In the genomic region with DNA sequence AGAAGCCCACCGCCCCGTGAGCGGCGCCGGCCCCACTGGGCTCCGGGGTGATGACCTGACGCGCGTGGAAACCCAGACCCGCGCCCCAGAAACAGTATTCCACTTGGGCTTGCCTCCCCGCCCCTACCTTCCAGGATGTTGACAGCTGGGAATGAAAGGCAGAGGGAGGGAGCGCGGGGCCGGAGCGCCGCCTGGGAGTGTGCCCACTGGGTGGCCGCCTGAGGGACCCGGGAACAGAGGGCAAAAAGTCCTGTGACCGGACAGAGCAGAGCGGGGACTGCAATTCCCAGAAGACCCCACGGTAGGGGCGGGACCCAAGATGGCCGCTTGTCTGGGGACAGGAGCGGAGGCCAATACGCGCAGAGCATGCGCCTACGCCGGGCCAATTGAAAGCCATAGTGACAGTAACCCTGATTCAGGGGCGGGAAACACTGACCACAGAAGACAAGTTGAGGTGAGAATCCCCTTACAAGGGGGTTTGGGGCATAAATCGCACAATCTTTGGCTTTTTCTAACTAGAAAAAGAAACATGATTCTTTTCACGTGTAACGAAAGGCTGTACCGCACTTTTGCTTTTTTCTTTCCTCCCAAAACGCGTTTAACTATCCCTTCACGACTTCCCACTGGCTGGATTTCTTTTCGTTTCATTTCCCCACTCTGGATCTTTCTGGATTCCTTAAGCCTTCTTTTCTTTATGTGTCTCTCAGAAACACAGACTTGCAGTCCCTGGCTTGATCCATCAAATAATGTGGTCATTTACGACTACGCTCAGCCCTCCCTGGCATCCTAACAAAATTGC, we compare ENCODE assay signal across 8 cellular contexts. TPM values are rescaled to one million over a fixed set of nuclear protein-coding genes. Genes with fewer than 3 reads are reported as not detected.
DNase-seq lines count a peak whose midpoint lies in the region; ATAC-seq and TF ChIP-seq lines count a peak whose summit lies in the region.

A gene (minus strand): TSS at position 279 of the 799 bp plus-strand sequence.

- intact Hi-C loops in aorta (cut with DNase I) = loop anchor here in 1 of 2 donors (5.0 kb wide), 2 partner anchors 311 to 1311 kb away; a partner anchor contains a TSS

- no peaks in the 10 kb centered on the region for H3K79me2 ChIP-seq in hepatocyte

- H3K4me1 ChIP-seq in hepatocyte (ENCODE audit: insufficient read depth) (peaks cover 8% of the 10 kb centered on the region), rectal smooth muscle tissue (ENCODE audit: control insufficient read depth, insufficient read depth, low read length) (peaks cover 3% of the 10 kb centered on the region), aorta (ENCODE audit: control insufficient read depth in 1 of 2, insufficient read depth in 2 of 2, low read length in 2 of 2) (no peaks in the 10 kb centered on the region)

- no peaks in the 10 kb centered on the region for H3K9me3 ChIP-seq in hepatocyte (ENCODE audit: low read depth)
- H3K9me3 ChIP-seq in aorta (ENCODE audit: control insufficient read depth, low read length) = no peaks in the 10 kb centered on the region

- H3K27ac ChIP-seq in hepatocyte (peak within 1 kb of the TSS; percentile 61), rectal smooth muscle tissue (ENCODE audit: low read depth, low read length) (peak within 1 kb of the TSS; percentile 73), aorta (ENCODE audit: low read depth in 1 of 2, low read length in 2 of 2) (no peak within 1 kb of the TSS)

- H3K4me3 ChIP-seq in hepatocyte (peak within 1 kb of the TSS; percentile 71), rectal smooth muscle tissue (ENCODE audit: low read length) (peak within 1 kb of the TSS; percentile 96), aorta (ENCODE audit: low read length in 2 of 2) (peak within 1 kb of the TSS; percentile 74 to 86)

- peak within 1 kb of the TSS; percentile 83 for H3K4me2 ChIP-seq in hepatocyte

- 4% methylated on average over 40 of the region's 41 CpGs for WGBS in hepatocyte (ENCODE audit: low lambda C conversion rate, missing lambda C conversion rate)
- 0 to 1% methylated on average over 38 to 41 of the region's 41 CpGs for WGBS in aorta, 2 donors

- peak within 1 kb of the TSS; percentile 88 for H2AFZ ChIP-seq in hepatocyte

- peak; percentile 65 for DNase-seq in NCI-H2029 (lab: John Stamatoyannopoulos, UW)
- DNase-seq in T-helper 9 cell = peak; percentile 74
- peak; percentile 97 for DNase-seq in astrocyte of the hippocampus (ENCODE audit: low read depth, low spot score)
- DNase-seq in hepatocyte (ENCODE audit: low spot score) = peak; percentile 97
- peak; percentile 97 to 98 for DNase-seq in aorta

- no peaks in the 10 kb centered on the region for H3K36me3 ChIP-seq in hepatocyte (replicated peaks; ENCODE audit: insufficient read depth, low read depth)
- no peaks in the 10 kb centered on the region for H3K36me3 ChIP-seq in rectal smooth muscle tissue (ENCODE audit: control insufficient read depth, insufficient read depth, low read length)
- no peaks in the 10 kb centered on the region for H3K36me3 ChIP-seq in aorta (ENCODE audit: control insufficient read depth in 1 of 2, insufficient read depth in 2 of 2, low read length in 1 of 2)

- H3K9me2 ChIP-seq in hepatocyte (replicated peaks; ENCODE audit: insufficient read depth) = no peaks in the 10 kb centered on the region

- ATAC-seq in GM18508 (IDR thresholded peaks at IDR 0.05; ENCODE audit: insufficient read depth, unreplicated experiment) (peak; percentile 84), HG02970 (IDR thresholded peaks at IDR 0.05; ENCODE audit: low FRiP score, unreplicated experiment) (peak; percentile 93), aorta (ENCODE audit: low FRiP score) (peak; percentile 99)

- TF ChIP-seq CTCF in hepatocyte (IDR thresholded peaks at IDR 0.05; ENCODE audit: poor library complexity) = no peak

- no peaks in the 10 kb centered on the region for H4K20me1 ChIP-seq in hepatocyte (ENCODE audit: insufficient read depth, poor library complexity, severe bottlenecking)

- H3K9ac ChIP-seq in rectal smooth muscle tissue (ENCODE audit: low read length) = peak within 1 kb of the TSS; percentile 60

- H3K27me3 ChIP-seq in hepatocyte = no peaks in the 10 kb centered on the region
- H3K27me3 ChIP-seq in rectal smooth muscle tissue (ENCODE audit: control insufficient read depth, insufficient read depth, low read length) = no peaks in the 10 kb centered on the region
- H3K27me3 ChIP-seq in aorta (ENCODE audit: control insufficient read depth in 1 of 2, insufficient read depth in 2 of 2, low read length in 1 of 2) = no peaks in the 10 kb centered on the region

RNA-seq across cellular contexts. Expression of the gene that starts here (rescaled TPM):
- total RNA-seq in hepatocyte = 9.7 and 13.0 TPM in 2 replicates
- 16.2 and 18.7 TPM in 2 replicates for polyA plus RNA-seq in hepatocyte
- total RNA-seq in aorta = 1 to 10 TPM; 4.9 to 9.2 TPM
- polyA plus RNA-seq in aorta = 1 to 10 TPM; 1.1 to 1.2 TPM

Comparison
In these comparisons a context has a peak if more than half of its experiments do, and no peak if none do; other contexts are left out.
1. H3K27ac ChIP-seq: peak in hepatocyte (single experiment) and rectal smooth muscle tissue (single experiment); none in aorta (0 of 2).
2. Peak in every context shown above with its lines, with median percentiles within 50 percentile points of each other: ATAC-seq, DNase-seq and H3K4me3 ChIP-seq.